1 cellular context compared by ENCODE assay signal in genomic region chr7:22110227-22110839, GRCh38.
TF ChIP-seq lines count a peak whose summit lies in the region.

No MANE protein-coding gene starts in this region.

TF ChIP-seq in K562, 482 proteins besides CTCF, POLR2A, EP300 and RAD21 (continued from another document):
- peak; percentile 28 for TF ChIP-seq E2F8 (IDR thresholded peaks at IDR 0.05; ENCODE audit: low read depth, partially characterized antibody)
- TF ChIP-seq, protein P1, sequence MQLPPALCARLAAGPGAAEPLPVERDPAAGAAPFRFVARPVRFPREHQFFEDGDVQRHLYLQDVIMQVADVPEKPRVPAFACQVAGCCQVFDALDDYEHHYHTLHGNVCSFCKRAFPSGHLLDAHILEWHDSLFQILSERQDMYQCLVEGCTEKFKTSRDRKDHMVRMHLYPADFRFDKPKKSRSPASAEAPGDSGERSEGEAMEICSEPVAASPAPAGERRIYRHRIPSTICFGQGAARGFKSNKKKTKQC (CRISPR knock-in tag; IDR thresholded peaks at IDR 0.05) = no peak
- TF ChIP-seq ZNF212 (CRISPR knock-in tag; IDR thresholded peaks at IDR 0.05) = no peak
- no peak for TF ChIP-seq IRF2 (CRISPR knock-in tag; IDR thresholded peaks at IDR 0.05)
- no peak for TF ChIP-seq PHF20 (IDR thresholded peaks at IDR 0.05; ENCODE audit: partially characterized antibody)
- no peak for TF ChIP-seq CCAR2 (IDR thresholded peaks at IDR 0.05; ENCODE audit: low read depth, low read length)
- TF ChIP-seq ZBTB1 (CRISPR knock-in tag; IDR thresholded peaks at IDR 0.05; ENCODE audit: borderline replicate concordance, low read depth) = no peak
- no peak for TF ChIP-seq KHSRP (IDR thresholded peaks at IDR 0.05)
- no peak for TF ChIP-seq EWSR1 (IDR thresholded peaks at IDR 0.05; ENCODE audit: borderline replicate concordance, low read depth, partially characterized antibody)
- TF ChIP-seq, protein P2, sequence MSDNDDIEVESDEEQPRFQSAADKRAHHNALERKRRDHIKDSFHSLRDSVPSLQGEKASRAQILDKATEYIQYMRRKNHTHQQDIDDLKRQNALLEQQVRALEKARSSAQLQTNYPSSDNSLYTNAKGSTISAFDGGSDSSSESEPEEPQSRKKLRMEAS (CRISPR knock-in tag; IDR thresholded peaks at IDR 0.05) = no peak
- TF ChIP-seq CBX8 (IDR thresholded peaks at IDR 0.05; ENCODE audit: borderline replicate concordance, extremely low read depth, low read depth, low read length, poor library complexity, severe bottlenecking) = no peak
- TF ChIP-seq RBFOX2 (IDR thresholded peaks at IDR 0.05; ENCODE audit: low read depth, low read length) = no peak
- TF ChIP-seq HMG20B (CRISPR knock-in tag; IDR thresholded peaks at IDR 0.05) = no peak
- TF ChIP-seq ZNF398 (CRISPR knock-in tag; IDR thresholded peaks at IDR 0.05) = no peak
- no peak for TF ChIP-seq NFRKB (IDR thresholded peaks at IDR 0.05; ENCODE audit: low read depth)
- TF ChIP-seq ZBED1 (IDR thresholded peaks at IDR 0.05) = no peak
- TF ChIP-seq, protein P3, sequence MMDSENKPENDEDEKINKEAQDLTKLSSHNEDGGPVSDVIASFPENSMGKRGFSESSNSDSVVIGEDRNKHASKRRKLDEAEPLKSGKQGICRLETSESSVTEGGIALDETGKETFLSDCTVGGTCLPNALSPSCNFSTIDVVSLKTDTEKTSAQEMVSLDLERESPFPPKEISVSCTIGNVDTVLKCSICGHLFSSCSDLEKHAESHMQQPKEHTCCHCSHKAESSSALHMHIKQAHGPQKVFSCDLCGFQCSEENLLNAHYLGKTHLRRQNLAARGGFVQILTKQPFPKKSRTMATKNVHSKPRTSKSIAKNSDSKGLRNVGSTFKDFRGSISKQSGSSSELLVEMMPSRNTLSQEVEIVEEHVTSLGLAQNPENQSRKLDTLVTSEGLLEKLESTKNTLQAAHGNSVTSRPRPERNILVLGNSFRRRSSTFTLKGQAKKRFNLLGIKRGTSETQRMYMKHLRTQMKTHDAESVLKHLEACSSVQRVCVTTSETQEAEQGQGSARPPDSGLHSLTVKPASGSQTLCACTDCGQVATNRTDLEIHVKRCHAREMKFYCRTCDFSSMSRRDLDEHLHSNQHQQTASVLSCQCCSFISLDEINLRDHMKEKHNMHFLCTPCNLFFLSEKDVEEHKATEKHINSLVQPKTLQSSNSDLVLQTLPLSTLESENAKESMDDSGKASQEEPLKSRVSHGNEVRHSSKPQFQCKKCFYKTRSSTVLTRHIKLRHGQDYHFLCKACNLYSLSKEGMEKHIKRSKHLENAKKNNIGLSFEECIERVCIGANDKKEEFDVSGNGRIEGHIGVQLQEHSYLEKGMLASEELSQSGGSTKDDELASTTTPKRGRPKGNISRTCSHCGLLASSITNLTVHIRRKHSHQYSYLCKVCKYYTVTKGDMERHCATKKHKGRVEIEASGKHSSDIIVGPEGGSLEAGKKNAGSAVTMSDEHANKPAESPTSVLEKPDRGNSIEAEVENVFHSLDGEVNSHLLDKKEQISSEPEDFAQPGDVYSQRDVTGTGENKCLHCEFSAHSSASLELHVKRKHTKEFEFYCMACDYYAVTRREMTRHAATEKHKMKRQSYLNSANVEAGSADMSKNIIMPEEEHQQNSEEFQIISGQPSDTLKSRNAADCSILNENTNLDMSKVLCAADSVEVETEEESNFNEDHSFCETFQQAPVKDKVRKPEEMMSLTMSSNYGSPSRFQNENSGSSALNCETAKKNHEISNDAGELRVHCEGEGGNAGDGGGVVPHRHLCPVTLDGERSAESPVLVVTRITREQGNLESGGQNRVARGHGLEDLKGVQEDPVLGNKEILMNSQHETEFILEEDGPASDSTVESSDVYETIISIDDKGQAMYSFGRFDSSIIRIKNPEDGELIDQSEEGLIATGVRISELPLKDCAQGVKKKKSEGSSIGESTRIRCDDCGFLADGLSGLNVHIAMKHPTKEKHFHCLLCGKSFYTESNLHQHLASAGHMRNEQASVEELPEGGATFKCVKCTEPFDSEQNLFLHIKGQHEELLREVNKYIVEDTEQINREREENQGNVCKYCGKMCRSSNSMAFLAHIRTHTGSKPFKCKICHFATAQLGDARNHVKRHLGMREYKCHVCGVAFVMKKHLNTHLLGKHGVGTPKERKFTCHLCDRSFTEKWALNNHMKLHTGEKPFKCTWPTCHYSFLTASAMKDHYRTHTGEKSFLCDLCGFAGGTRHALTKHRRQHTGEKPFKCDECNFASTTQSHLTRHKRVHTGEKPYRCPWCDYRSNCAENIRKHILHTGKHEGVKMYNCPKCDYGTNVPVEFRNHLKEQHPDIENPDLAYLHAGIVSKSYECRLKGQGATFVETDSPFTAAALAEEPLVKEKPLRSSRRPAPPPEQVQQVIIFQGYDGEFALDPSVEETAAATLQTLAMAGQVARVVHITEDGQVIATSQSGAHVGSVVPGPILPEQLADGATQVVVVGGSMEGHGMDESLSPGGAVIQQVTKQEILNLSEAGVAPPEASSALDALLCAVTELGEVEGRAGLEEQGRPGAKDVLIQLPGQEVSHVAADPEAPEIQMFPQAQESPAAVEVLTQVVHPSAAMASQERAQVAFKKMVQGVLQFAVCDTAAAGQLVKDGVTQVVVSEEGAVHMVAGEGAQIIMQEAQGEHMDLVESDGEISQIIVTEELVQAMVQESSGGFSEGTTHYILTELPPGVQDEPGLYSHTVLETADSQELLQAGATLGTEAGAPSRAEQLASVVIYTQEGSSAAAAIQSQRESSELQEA (IDR thresholded peaks at IDR 0.05; ENCODE audit: low read depth) = no peak
- TF ChIP-seq AFF1 (IDR thresholded peaks at IDR 0.05; ENCODE audit: low read depth in 1 of 2, partially characterized antibody in 2 of 2) = no peak
- no peak for TF ChIP-seq ATF7 (IDR thresholded peaks at IDR 0.05)
- TF ChIP-seq MTA2 (IDR thresholded peaks at IDR 0.05; ENCODE audit: low read depth) = no peak
